Comparison of ENCODE assay signal across 20 cellular contexts in the genomic region with DNA sequence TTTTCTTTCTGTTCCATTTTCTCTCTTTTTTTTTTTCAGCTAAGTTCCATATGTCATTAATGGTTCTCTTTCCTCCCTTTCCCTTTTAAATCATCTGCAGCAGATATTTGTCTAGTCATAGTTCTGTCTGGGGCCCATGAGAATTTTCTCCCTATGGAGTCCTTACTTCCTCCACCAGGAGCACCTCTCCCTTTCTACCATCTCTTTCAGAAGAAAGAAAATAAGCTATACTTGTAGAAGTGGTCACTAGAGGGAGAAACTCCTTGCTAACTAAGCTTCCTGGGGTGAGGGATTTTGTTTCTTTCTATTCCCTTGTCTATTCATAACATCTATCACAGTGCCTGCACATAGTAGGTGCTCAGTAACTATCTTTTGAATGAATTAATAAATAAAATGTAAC.
A peak's percentile ranks its signal among the peaks of the same experiment; 100 is the strongest.
DNase-seq lines count a peak whose midpoint lies in the region; TF ChIP-seq lines count a peak whose summit lies in the region.
"Had no signal": no experiment of that assay in that cellular context is flagged by ENCODE, and none has a peak within 500 bp of the region (broad histone marks: within the 10 kb centered on the region; RNA-seq: fewer than 3 reads in every experiment).

No MANE protein-coding gene starts in this region.

- no peaks in the 10 kb centered on the region for H3K27me3 Mint-ChIP-seq in HFFc6 (ENCODE audit: insufficient read depth)
- H3K27me3 Mint-ChIP-seq in chondrocyte (ENCODE audit: low read depth) = peaks cover 11% of the 10 kb centered on the region
- no peaks in the 10 kb centered on the region for H3K27me3 Mint-ChIP-seq in nephron (ENCODE audit: low read depth)
- no peaks in the 10 kb centered on the region for H3K27me3 Mint-ChIP-seq in glutamatergic neuron (ENCODE audit: unreplicated experiment)

- H3K36me3 Mint-ChIP-seq in HFFc6 (ENCODE audit: low read depth) (no peaks in the 10 kb centered on the region), chondrocyte (ENCODE audit: low read depth) (no peaks in the 10 kb centered on the region), nephron (ENCODE audit: low read depth) (no peaks in the 10 kb centered on the region), glutamatergic neuron (ENCODE audit: unreplicated experiment) (no peaks in the 10 kb centered on the region)
- H3K36me3 Mint-ChIP-seq: activated CD8-positive, alpha-beta memory T cell treated with anti-CD3 and anti-CD28 coated beads, Interleukin-2, amount 10 ng/mL, durations not matched to agents 7 days and 5 days; activated naive CD8-positive, alpha-beta T cell had no signal

- H3K4me1 Mint-ChIP-seq in HFFc6 (ENCODE audit: low read depth) (peaks cover 7% of the 10 kb centered on the region; the same call in 1 of the 2 replicates), chondrocyte (ENCODE audit: low read depth) (no peaks in the 10 kb centered on the region), nephron (peaks cover 26% of the 10 kb centered on the region), glutamatergic neuron (ENCODE audit: low read depth, unreplicated experiment) (peaks cover 6% of the 10 kb centered on the region)
- H3K4me1 Mint-ChIP-seq: activated CD4-positive, alpha-beta T cell treated with anti-CD3 and anti-CD28 coated beads, Interleukin-2, amount 10 ng/mL, durations not matched to agents 7 days and 5 days; activated CD8-positive, alpha-beta memory T cell treated with anti-CD3 and anti-CD28 coated beads, Interleukin-2, amount 10 ng/mL, durations not matched to agents 7 days and 5 days had no signal

- H3K9me3 Mint-ChIP-seq in HFFc6 = no peaks in the 10 kb centered on the region
- H3K9me3 Mint-ChIP-seq in chondrocyte (ENCODE audit: low read depth) = no peaks in the 10 kb centered on the region
- H3K9me3 Mint-ChIP-seq in nephron = no peaks in the 10 kb centered on the region
- peaks cover 2% of the 10 kb centered on the region for H3K9me3 Mint-ChIP-seq in glutamatergic neuron (ENCODE audit: unreplicated experiment)
- H3K9me3 Mint-ChIP-seq: activated CD4-positive, alpha-beta T cell treated with anti-CD3 and anti-CD28 coated beads, Interleukin-2, amount 10 ng/mL, durations not matched to agents 7 days and 5 days had no signal

- H3K4me3 Mint-ChIP-seq in HFFc6 = no peak overlapping the region
- H3K4me3 Mint-ChIP-seq in chondrocyte (ENCODE audit: unreplicated experiment) = no peak overlapping the region
- H3K4me3 Mint-ChIP-seq in nephron = no peak overlapping the region
- H3K4me3 Mint-ChIP-seq in glutamatergic neuron (ENCODE audit: unreplicated experiment) = no peak overlapping the region
- H3K4me3 Mint-ChIP-seq: activated CD4-positive, alpha-beta T cell treated with anti-CD3 and anti-CD28 coated beads, Interleukin-2, amount 10 ng/mL, durations not matched to agents 7 days and 5 days; activated CD8-positive, alpha-beta memory T cell treated with anti-CD3 and anti-CD28 coated beads, Interleukin-2, amount 10 ng/mL, durations not matched to agents 7 days and 5 days; activated naive CD8-positive, alpha-beta T cell had no signal

- H3K27ac Mint-ChIP-seq in HFFc6 (no peak overlapping the region), chondrocyte (ENCODE audit: unreplicated experiment) (no peak overlapping the region), nephron (peak overlapping the region; percentile 59 to 85 (median 72)), glutamatergic neuron (ENCODE audit: unreplicated experiment) (no peak overlapping the region)
- H3K27ac Mint-ChIP-seq: activated CD4-positive, alpha-beta T cell treated with anti-CD3 and anti-CD28 coated beads, Interleukin-2, amount 10 ng/mL, durations not matched to agents 7 days and 5 days; activated CD8-positive, alpha-beta memory T cell treated with anti-CD3 and anti-CD28 coated beads, Interleukin-2, amount 10 ng/mL, durations not matched to agents 7 days and 5 days; activated naive CD8-positive, alpha-beta T cell had no signal

- TF ChIP-seq CTCF in HFFc6 (IDR thresholded peaks at IDR 0.05) (peak; percentile 58), chondrocyte (IDR thresholded peaks at IDR 0.05) (peak; percentile 10), nephron (IDR thresholded peaks at IDR 0.05; ENCODE audit: unreplicated experiment in 3 of 3) (peak in 2 of 3 experiments; percentile 21 to 38), glutamatergic neuron (IDR thresholded peaks at IDR 0.05; ENCODE audit: partially characterized antibody, unreplicated experiment) (no peak)

- DNase-seq in EH (ENCODE audit: low read depth) (peak; percentile 7), HFFc6 (peak; percentile 18), chondrocyte (ENCODE audit: low spot score) (no peak), glutamatergic neuron (no peak), HK-2 (ENCODE audit: unreplicated experiment) (no peak), GM03348 (ENCODE audit: low spot score) (no peak)
- no peak for DNase-seq in activated effector memory CD4-positive, alpha-beta T cell treated with Interleukin-2 at 50 U/mL for 16 hours
- DNase-seq: activated CD4-positive, alpha-beta T cell treated with anti-CD3 and anti-CD28 coated beads, Interleukin-2, amount 10 ng/mL, durations not matched to agents 7 days and 5 days; activated CD8-positive, alpha-beta memory T cell treated with anti-CD3 and anti-CD28 coated beads, Interleukin-2, amount 10 ng/mL, durations not matched to agents 7 days and 5 days; DND-41; effector CD4-positive, alpha-beta T cell; kidney glomerular epithelial cell; NCI-H1048; NCI-H187 treated with DMSO at 0.1 percent for 48 hours; occipital lobe; stimulated activated CD4-positive, alpha-beta T cell treated with anti-CD3 and anti-CD28 coated beads, Interleukin-4, amount 100 ng/mL, for 1 hour; stimulated activated naive CD8-positive, alpha-beta T cell treated with anti-CD3 and anti-CD28 coated beads, Interleukin-15, Interleukin-2, amounts not matched to agents 100 U/mL and 50 U/mL, for 24 hours; thyroid gland had no signal

Comparison
In these comparisons a context has a peak if more than half of its experiments do, and no peak if none do; other contexts are left out.
1. DNase-seq: peak in EH (single experiment) and HFFc6 (single experiment); none in chondrocyte (single experiment), activated effector memory CD4-positive, alpha-beta T cell treated with Interleukin-2 at 50 U/mL for 16 hours (single experiment), glutamatergic neuron (single experiment), HK-2 (single experiment) and GM03348 (single experiment).
2. H3K27ac Mint-ChIP-seq: peak in nephron (3 of 3); none in HFFc6 (single experiment), chondrocyte (single experiment) and glutamatergic neuron (single experiment).